25 cellular contexts compared by ENCODE assay signal in genomic region chr20:41165001-41165882, GRCh38. TPM values are rescaled to one million over a fixed set of nuclear protein-coding genes. Genes with fewer than 3 reads are reported as not detected.
DNase-seq lines count a peak whose midpoint lies in the region; ATAC-seq, FAIRE-seq and TF ChIP-seq lines count a peak whose summit lies in the region.
"Had no signal": no experiment of that assay in that cellular context is flagged by ENCODE, and none has a peak within 500 bp of the region (broad histone marks: within the 10 kb centered on the region; RNA-seq: fewer than 3 reads in every experiment).

No MANE protein-coding gene starts in this region.

- H3K27ac Mint-ChIP-seq in CD4-positive, alpha-beta T cell: peak overlapping the region; percentile 96
- peak overlapping the region in 3 of 5 experiments; percentile 31 to 50 (median 40) for H3K27ac Mint-ChIP-seq in brain
- H3K27ac Mint-ChIP-seq: activated CD4-positive, alpha-beta T cell treated with anti-CD3 and anti-CD28 coated beads, Interleukin-2, amount 10 ng/mL, durations not matched to agents 7 days and 5 days; dendritic cell treated with granulocyte-macrophage colony-stimulating factor and Interleukin-4, amounts not matched to agents 40 ng/mL and 50 ng/mL, for 4 days had no signal

- peaks cover 83 to 99% of the 10 kb centered on the region in 2 experiments for H3K36me3 ChIP-seq in HepG2 (replicated peaks in 1 of 2; ENCODE audit: control insufficient read depth in 1 of 2, insufficient read depth in 2 of 2, low read length in 2 of 2)
- peaks cover 9 to 21% of the 10 kb centered on the region in 2 donors for H3K36me3 ChIP-seq in body of pancreas (replicated peaks in 1 of 2; ENCODE audit: insufficient read depth in 1 of 2, low read depth in 2 of 2)
- H3K36me3 ChIP-seq in H7 (replicated peaks; ENCODE audit: control insufficient read depth, insufficient read depth, low read length): peaks cover 83% of the 10 kb centered on the region

- H3K27me3 Mint-ChIP-seq in CD4-positive, alpha-beta T cell: no peaks in the 10 kb centered on the region
- H3K27me3 Mint-ChIP-seq in brain: peaks cover 5% of the 10 kb centered on the region
- H3K27me3 Mint-ChIP-seq: activated CD4-positive, alpha-beta T cell treated with anti-CD3 and anti-CD28 coated beads, Interleukin-2, amount 10 ng/mL, durations not matched to agents 7 days and 5 days; activated naive CD8-positive, alpha-beta T cell treated with anti-CD3 and anti-CD28 coated beads, Interleukin-2, amount 10 ng/mL, durations not matched to agents 7 days and 5 days had no signal

- H3K79me2 ChIP-seq in HepG2 (ENCODE audit: insufficient read depth, low read length): no peaks in the 10 kb centered on the region

- CTCF ChIA-PET in CD4-positive, alpha-beta T cell (lab: Charles Lee): interaction anchor here (1.2 to 1.5 kb wide), 2 partner anchors 8 to 30 kb away, joined by 3 to 6 read pairs; no protein-coding TSS in a partner anchor
- CTCF ChIA-PET in HepG2 (lab: Yijun Ruan, JAX; ENCODE audit: low intra/inter-chr PET ratio, low total read pairs): no interaction called here

- FAIRE-seq in HTR-8/SVneo (lab: Jason Lieb, UNC): peak; percentile 54
- FAIRE-seq in HepG2 (lab: Jason Lieb, UNC): no peak
- FAIRE-seq in urothelium cell line (lab: Jason Lieb, UNC): no peak
- FAIRE-seq: G401.6, pancreas had no signal

- H3K4me3 ChIP-seq in HepG2 (replicated peaks in 1 of 3; ENCODE audit: insufficient read depth in 1 of 3, low read depth in 2 of 3, low read length in 3 of 3) (no peak overlapping the region), body of pancreas (no peak overlapping the region), H7 (ENCODE audit: insufficient read depth, low read depth, low read length) (no peak overlapping the region)
- H3K4me3 ChIP-seq: GM23248, MG63, pancreas had no signal

- peak overlapping the region; percentile 18 for H3K27ac ChIP-seq in CD4-positive, alpha-beta T cell (ENCODE audit: low read depth, low read length)
- no peak overlapping the region for H3K27ac ChIP-seq in HepG2 (ENCODE audit: extremely low read length, insufficient read depth, low read length)
- H3K27ac ChIP-seq in body of pancreas: no peak overlapping the region
- H3K27ac ChIP-seq: brain microvascular endothelial cell, epithelial cell of prostate, GM23248, pancreas had no signal

- TF ChIP-seq CTCF in CD4-positive, alpha-beta T cell (IDR thresholded peaks at IDR 0.05): no peak
- TF ChIP-seq CTCF in brain (conservative IDR thresholded peaks at IDR 0.05) (no peak), HepG2 (CRISPR knock-in tag; IDR thresholded peaks at IDR 0.05) (no peak), body of pancreas (IDR thresholded peaks at IDR 0.05) (no peak)

- H2AFZ ChIP-seq in HepG2 (ENCODE audit: low read length): no peak overlapping the region
- H2AFZ ChIP-seq: GM23248 had no signal

- intact Hi-C loops in CD4-positive, alpha-beta T cell (cut with DNase I, micrococcal nuclease): no loop called here
- intact Hi-C loops in HepG2 (cut with micrococcal nuclease; ENCODE audit: unreplicated experiment): no loop called here
- intact Hi-C loops in body of pancreas (cut with DNase I): no loop called here

- H4K20me1 ChIP-seq in HepG2 (ENCODE audit: insufficient read depth, low read length): no peaks in the 10 kb centered on the region

- H3K9me3 Mint-ChIP-seq in CD4-positive, alpha-beta T cell: no peaks in the 10 kb centered on the region
- H3K9me3 Mint-ChIP-seq in brain: no peaks in the 10 kb centered on the region
- H3K9me3 Mint-ChIP-seq: activated CD4-positive, alpha-beta T cell treated with anti-CD3 and anti-CD28 coated beads, Interleukin-2, amount 10 ng/mL, durations not matched to agents 7 days and 5 days; activated naive CD8-positive, alpha-beta T cell treated with anti-CD3 and anti-CD28 coated beads, Interleukin-2, amount 10 ng/mL, durations not matched to agents 7 days and 5 days; dendritic cell treated with granulocyte-macrophage colony-stimulating factor and Interleukin-4, amounts not matched to agents 40 ng/mL and 50 ng/mL, for 4 days had no signal

- H3K4me1 ChIP-seq in HepG2 (ENCODE audit: insufficient read depth, low read length) (no peaks in the 10 kb centered on the region), body of pancreas (no peaks in the 10 kb centered on the region)
- H3K4me1 ChIP-seq: pancreas had no signal

- H3K4me1 Mint-ChIP-seq in CD4-positive, alpha-beta T cell (ENCODE audit: low read depth): peaks cover 51% of the 10 kb centered on the region
- no peaks in the 10 kb centered on the region for H3K4me1 Mint-ChIP-seq in brain
- H3K4me1 Mint-ChIP-seq: CD14-positive monocyte had no signal

- H3K9ac ChIP-seq in HepG2 (ENCODE audit: insufficient read depth, low read depth, low read length): no peak overlapping the region
- H3K9ac ChIP-seq: GM23248 had no signal

- POLR2A ChIA-PET in CD4-positive, alpha-beta T cell (lab: Charles Lee): interaction anchor here (0.7 to 1.3 kb wide), 2 partner anchors 8 to 27 kb away, joined by 3 to 8 read pairs; no protein-coding TSS in a partner anchor
- POLR2A ChIA-PET in HepG2 (lab: Yijun Ruan, JAX): no interaction called here

- no peaks in the 10 kb centered on the region for H3K9me3 ChIP-seq in CD4-positive, alpha-beta T cell (ENCODE audit: control insufficient read depth, low read length)
- no peaks in the 10 kb centered on the region for H3K9me3 ChIP-seq in HepG2 (ENCODE audit: low read length)
- no peaks in the 10 kb centered on the region for H3K9me3 ChIP-seq in body of pancreas
- H3K9me3 ChIP-seq: MG63, pancreas had no signal

- TF ChIP-seq RAD21 in HepG2 (CRISPR knock-in tag; IDR thresholded peaks at IDR 0.05): no peak

- TF ChIP-seq EP300 in HepG2 (IDR thresholded peaks at IDR 0.05; ENCODE audit: low read depth in 2 of 2, low read length in 2 of 2) (no peak), HepG2 (CRISPR knock-in tag; IDR thresholded peaks at IDR 0.05; ENCODE audit: borderline replicate concordance) (no peak)

- TF ChIP-seq POLR2A in HepG2 (IDR thresholded peaks at IDR 0.05; ENCODE audit: insufficient read depth in 1 of 2, low read depth in 2 of 2, low read length in 2 of 2): no peak
- no peak for TF ChIP-seq POLR2A in body of pancreas (IDR thresholded peaks at IDR 0.05)

- no peaks in the 10 kb centered on the region for H3K27me3 ChIP-seq in CD4-positive, alpha-beta T cell (ENCODE audit: control insufficient read depth, insufficient read depth, low read length)
- H3K27me3 ChIP-seq in HepG2 (ENCODE audit: control insufficient read depth in 1 of 2, insufficient read depth in 2 of 2, low read length in 2 of 2) (no peaks in the 10 kb centered on the region), body of pancreas (no peaks in the 10 kb centered on the region), H7 (ENCODE audit: control insufficient read depth, insufficient read depth, low read length) (no peaks in the 10 kb centered on the region)
- H3K27me3 ChIP-seq: brain microvascular endothelial cell, MG63, pancreas had no signal

- H3K4me2 ChIP-seq in HepG2 (ENCODE audit: low read depth, low read length): no peak overlapping the region

- no peak for ATAC-seq in CD4-positive, alpha-beta T cell (ENCODE audit: poor library complexity)
- no peak for ATAC-seq in HepG2
- ATAC-seq in body of pancreas: no peak
- ATAC-seq: pancreas, Right ventricle myocardium inferior, sciatic nerve had no signal

- BruUV-seq in HepG2 (replicated peaks; lab: Mats Ljungman, UMichigan): no TSS peak

- in situ Hi-C loops in HepG2 (cut with HindIII; ENCODE audit: extremely low pct_ligation_motif_present, low pct_unique_long_range_greater_than_20kb): no loop called here

- H3K4me3 Mint-ChIP-seq in CD4-positive, alpha-beta T cell: no peak overlapping the region
- H3K4me3 Mint-ChIP-seq in brain: no peak overlapping the region
- H3K4me3 Mint-ChIP-seq: activated CD4-positive, alpha-beta T cell treated with anti-CD3 and anti-CD28 coated beads, Interleukin-2, amount 10 ng/mL, durations not matched to agents 7 days and 5 days; activated naive CD8-positive, alpha-beta T cell treated with anti-CD3 and anti-CD28 coated beads, Interleukin-2, amount 10 ng/mL, durations not matched to agents 7 days and 5 days; CD14-positive monocyte; dendritic cell treated with granulocyte-macrophage colony-stimulating factor and Interleukin-4, amounts not matched to agents 40 ng/mL and 50 ng/mL, for 4 days had no signal

- H3K36me3 Mint-ChIP-seq in CD4-positive, alpha-beta T cell (ENCODE audit: low read depth): peaks cover 96% of the 10 kb centered on the region
- H3K36me3 Mint-ChIP-seq in brain: peaks cover 72% of the 10 kb centered on the region

- no peak for DNase-seq in CD4-positive, alpha-beta T cell
- DNase-seq in HTR-8/SVneo (ENCODE audit: insufficient read length, low spot score): no peak
- DNase-seq in HepG2 (ENCODE audit: low spot score): no peak
- DNase-seq in body of pancreas: no peak
- no peak for DNase-seq in urothelium cell line (ENCODE audit: low spot score)
- DNase-seq in H7: no peak
- no peak for DNase-seq in NCI-H226
- DNase-seq: activated CD4-positive, alpha-beta T cell treated with anti-CD3 and anti-CD28 coated beads, Interleukin-2, amount 10 ng/mL, durations not matched to agents 7 days and 5 days; brain microvascular endothelial cell; DMS153; GM23248; hippocampal formation; MG63; NCI-H146; NCI-H2171 treated with DMSO at 0.1 percent for 48 hours; NCI-H69 had no signal

- WGBS in HepG2 (ENCODE audit: low lambda C conversion rate): 93% methylated on average over 24 of the region's 24 CpGs
- 89 to 90% methylated on average over 16 to 24 of the region's 24 CpGs for WGBS in body of pancreas, 2 donors

RNA-seq across cellular contexts. Expression of gene PLCG1, which starts 27.9 kb away (rescaled TPM):
- total RNA-seq in CD4-positive, alpha-beta T cell: 100 to 1,000 TPM; 387 to 404 TPM
- polyA plus RNA-seq in brain (ENCODE audit: insufficient read depth, low read depth, low replicate concordance) (75.9 TPM), HepG2 (2011; rRNA removed) (158 and 207 TPM in 2 replicates)
- total RNA-seq in HepG2 (2016; rRNA removed; fragmentation: Illumina TruSeq; extraction: Trizol) (53.1 and 85.3 TPM in 2 replicates), body of pancreas (10 to 100 TPM; 40.0 to 87.7 TPM)
- total RNA-seq in HepG2 (2016; cell fraction: cytosol; rRNA removed; fragmentation: Illumina TruSeq; extraction: Trizol; ENCODE audit: low read depth): 8.3 and 10.2 TPM in 2 replicates
- total RNA-seq in HepG2 (2016; cell fraction: insoluble cytoplasmic fraction; rRNA removed; fragmentation: Illumina TruSeq; extraction: Trizol): 43.2 and 85.3 TPM in 2 replicates
- 23.6 and 25.9 TPM in 2 replicates for total RNA-seq in HepG2 (2016; cell fraction: membrane; rRNA removed; fragmentation: Illumina TruSeq; extraction: Trizol)
- 119 and 141 TPM in 2 replicates for total RNA-seq in HepG2 (2016; cell fraction: nucleus; rRNA removed; fragmentation: Illumina TruSeq; extraction: Trizol)
- polyA plus RNA-seq in HepG2 (2011; cell fraction: cytosol; rRNA removed): 50.7 and 54.7 TPM in 2 replicates
- 1,608 and 1,708 TPM in 2 replicates for polyA plus RNA-seq in HepG2 (2011; cell fraction: nucleus; rRNA removed)
- polyA plus RNA-seq in HepG2 (2012): 152 and 164 TPM in 2 replicates
- 3.6 and 4.0 TPM in 2 replicates for polyA plus RNA-seq in HepG2 (2016; cell fraction: cytosol; fragmentation: Illumina TruSeq; extraction: Trizol; ENCODE audit: low read depth)
- 54.2 and 61.1 TPM in 2 replicates for polyA plus RNA-seq in HepG2 (2016; cell fraction: insoluble cytoplasmic fraction; fragmentation: Illumina TruSeq; extraction: Trizol; ENCODE audit: low read depth)
- 12.4 and 12.5 TPM in 2 replicates for polyA plus RNA-seq in HepG2 (2016; cell fraction: membrane; fragmentation: Illumina TruSeq; extraction: Trizol; ENCODE audit: low read depth)
- polyA plus RNA-seq in HepG2 (2016; cell fraction: nucleus; fragmentation: Illumina TruSeq; extraction: Trizol; ENCODE audit: insufficient read depth, low read depth): 371 and 407 TPM in 2 replicates
- 74.2 and 219 TPM in 2 replicates for polyA minus RNA-seq in HepG2 (2011; rRNA and poly(A)+ RNA removed; ENCODE audit: low replicate concordance)
- polyA minus RNA-seq in HepG2 (2011; cell fraction: cytosol; rRNA and poly(A)+ RNA removed): 77.9 and 95.1 TPM in 2 replicates
- 286 and 292 TPM in 2 replicates for polyA minus RNA-seq in HepG2 (2011; cell fraction: nucleus; rRNA and poly(A)+ RNA removed)
- total RNA-seq in H7 (2014; rRNA removed; shearing (Covaris generic)): 132 and 194 TPM in 2 replicates
